ENCODE assay signal across 1 cellular context in the genomic region with DNA sequence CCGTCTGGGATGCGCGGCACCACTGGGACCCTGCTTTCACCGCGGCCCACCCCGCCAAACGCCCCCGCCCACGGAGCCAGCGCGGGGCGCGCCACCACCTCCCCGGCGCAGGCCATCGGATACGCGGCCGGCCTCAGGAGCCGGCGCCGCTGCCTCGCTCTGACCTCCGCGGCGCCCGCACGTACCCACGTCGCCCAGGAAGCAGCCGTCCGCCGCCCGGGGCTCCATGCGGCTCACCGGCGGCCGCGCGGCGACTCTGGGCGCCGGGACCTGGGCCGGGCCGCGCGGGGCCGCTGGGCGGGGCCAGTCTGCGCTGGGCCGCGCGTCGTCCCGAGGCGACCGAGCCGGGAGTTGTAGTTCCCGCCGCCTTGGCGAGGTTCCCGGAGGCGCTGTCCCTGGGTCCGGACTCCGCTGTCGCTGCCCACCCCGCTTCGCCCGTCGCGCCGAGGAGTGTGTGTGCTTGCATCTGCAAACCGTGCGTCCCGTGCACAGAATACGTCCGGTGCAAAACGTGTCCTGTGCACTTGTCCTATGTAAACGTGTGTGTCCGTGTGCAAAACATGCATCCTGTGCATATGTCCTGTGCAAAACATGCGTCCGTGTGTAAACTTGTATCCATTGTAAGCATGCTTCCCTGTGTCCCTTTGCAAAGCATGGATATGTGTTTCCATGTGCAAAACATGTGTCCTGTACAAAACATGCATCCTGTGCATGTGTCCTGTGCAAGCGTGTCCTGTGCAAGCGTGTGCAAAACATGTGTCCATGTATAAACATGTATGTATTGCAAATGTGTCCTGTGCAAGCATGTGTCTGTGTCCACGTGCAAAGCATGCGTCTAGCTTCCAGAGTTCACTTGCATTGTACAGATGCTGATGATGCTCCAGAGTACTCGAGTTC.
TF ChIP-seq lines count a peak whose summit lies in the region.

ASB13 (minus strand) TSS at position 272 of the 897 bp plus-strand sequence; CDS start at position 228, 44 bp downstream.

TF ChIP-seq in K562, 482 proteins besides CTCF, POLR2A, EP300 and RAD21 (continued from another document and continues in another):
- TF ChIP-seq, protein P1, sequence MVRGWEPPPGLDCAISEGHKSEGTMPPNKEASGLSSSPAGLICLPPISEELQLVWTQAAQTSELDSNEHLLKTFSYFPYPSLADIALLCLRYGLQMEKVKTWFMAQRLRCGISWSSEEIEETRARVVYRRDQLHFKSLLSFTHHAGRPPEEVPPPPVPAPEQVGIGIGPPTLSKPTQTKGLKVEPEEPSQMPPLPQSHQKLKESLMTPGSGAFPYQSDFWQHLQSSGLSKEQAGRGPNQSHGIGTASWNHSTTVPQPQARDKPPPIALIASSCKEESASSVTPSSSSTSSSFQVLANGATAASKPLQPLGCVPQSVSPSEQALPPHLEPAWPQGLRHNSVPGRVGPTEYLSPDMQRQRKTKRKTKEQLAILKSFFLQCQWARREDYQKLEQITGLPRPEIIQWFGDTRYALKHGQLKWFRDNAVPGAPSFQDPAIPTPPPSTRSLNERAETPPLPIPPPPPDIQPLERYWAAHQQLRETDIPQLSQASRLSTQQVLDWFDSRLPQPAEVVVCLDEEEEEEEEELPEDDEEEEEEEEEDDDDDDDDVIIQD (CRISPR knock-in tag; IDR thresholded peaks at IDR 0.05): no peak
- TF ChIP-seq ZNF408 (CRISPR knock-in tag; IDR thresholded peaks at IDR 0.05; ENCODE audit: low read depth): no peak
- TF ChIP-seq KLF16 (IDR thresholded peaks at IDR 0.05): no peak
- no peak for TF ChIP-seq HIVEP1 (CRISPR knock-in tag; IDR thresholded peaks at IDR 0.05)
- TF ChIP-seq ZNF318 (IDR thresholded peaks at IDR 0.05; ENCODE audit: borderline replicate concordance in 1 of 2, low read depth in 1 of 2): no peak
- TF ChIP-seq ZNF561 (CRISPR knock-in tag; conservative IDR thresholded peaks at IDR 0.05): no peak
- no peak for TF ChIP-seq TSHZ1 (CRISPR knock-in tag; IDR thresholded peaks at IDR 0.05)
- TF ChIP-seq TEAD2 (tag; IDR thresholded peaks at IDR 0.05): no peak
- no peak for TF ChIP-seq ZKSCAN1 (IDR thresholded peaks at IDR 0.05; ENCODE audit: low read depth, low read length)
- TF ChIP-seq ZNF134 (CRISPR knock-in tag; conservative IDR thresholded peaks at IDR 0.05): no peak
- no peak for TF ChIP-seq HSF4 (CRISPR knock-in tag; IDR thresholded peaks at IDR 0.05; ENCODE audit: borderline replicate concordance)
- TF ChIP-seq SAFB (IDR thresholded peaks at IDR 0.05; ENCODE audit: borderline replicate concordance, low read depth, low read length): no peak
- TF ChIP-seq, protein P2, sequence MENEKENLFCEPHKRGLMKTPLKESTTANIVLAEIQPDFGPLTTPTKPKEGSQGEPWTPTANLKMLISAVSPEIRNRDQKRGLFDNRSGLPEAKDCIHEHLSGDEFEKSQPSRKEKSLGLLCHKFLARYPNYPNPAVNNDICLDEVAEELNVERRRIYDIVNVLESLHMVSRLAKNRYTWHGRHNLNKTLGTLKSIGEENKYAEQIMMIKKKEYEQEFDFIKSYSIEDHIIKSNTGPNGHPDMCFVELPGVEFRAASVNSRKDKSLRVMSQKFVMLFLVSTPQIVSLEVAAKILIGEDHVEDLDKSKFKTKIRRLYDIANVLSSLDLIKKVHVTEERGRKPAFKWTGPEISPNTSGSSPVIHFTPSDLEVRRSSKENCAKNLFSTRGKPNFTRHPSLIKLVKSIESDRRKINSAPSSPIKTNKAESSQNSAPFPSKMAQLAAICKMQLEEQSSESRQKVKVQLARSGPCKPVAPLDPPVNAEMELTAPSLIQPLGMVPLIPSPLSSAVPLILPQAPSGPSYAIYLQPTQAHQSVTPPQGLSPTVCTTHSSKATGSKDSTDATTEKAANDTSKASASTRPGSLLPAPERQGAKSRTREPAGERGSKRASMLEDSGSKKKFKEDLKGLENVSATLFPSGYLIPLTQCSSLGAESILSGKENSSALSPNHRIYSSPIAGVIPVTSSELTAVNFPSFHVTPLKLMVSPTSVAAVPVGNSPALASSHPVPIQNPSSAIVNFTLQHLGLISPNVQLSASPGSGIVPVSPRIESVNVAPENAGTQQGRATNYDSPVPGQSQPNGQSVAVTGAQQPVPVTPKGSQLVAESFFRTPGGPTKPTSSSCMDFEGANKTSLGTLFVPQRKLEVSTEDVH (IDR thresholded peaks at IDR 0.05; ENCODE audit: low read depth, partially characterized antibody): no peak
- no peak for TF ChIP-seq RBM25 (IDR thresholded peaks at IDR 0.05; ENCODE audit: low read depth, low read length, severe bottlenecking)
- TF ChIP-seq, protein P3, sequence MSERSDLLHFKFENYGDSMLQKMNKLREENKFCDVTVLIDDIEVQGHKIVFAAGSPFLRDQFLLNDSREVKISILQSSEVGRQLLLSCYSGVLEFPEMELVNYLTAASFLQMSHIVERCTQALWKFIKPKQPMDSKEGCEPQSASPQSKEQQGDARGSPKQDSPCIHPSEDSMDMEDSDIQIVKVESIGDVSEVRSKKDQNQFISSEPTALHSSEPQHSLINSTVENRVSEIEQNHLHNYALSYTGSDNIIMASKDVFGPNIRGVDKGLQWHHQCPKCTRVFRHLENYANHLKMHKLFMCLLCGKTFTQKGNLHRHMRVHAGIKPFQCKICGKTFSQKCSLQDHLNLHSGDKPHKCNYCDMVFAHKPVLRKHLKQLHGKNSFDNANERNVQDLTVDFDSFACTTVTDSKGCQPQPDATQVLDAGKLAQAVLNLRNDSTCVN (CRISPR knock-in tag; IDR thresholded peaks at IDR 0.05): no peak
- no peak for TF ChIP-seq ETV5 (CRISPR knock-in tag; IDR thresholded peaks at IDR 0.05; ENCODE audit: low read depth)
- no peak for TF ChIP-seq RAD51 (IDR thresholded peaks at IDR 0.05; ENCODE audit: borderline replicate concordance, low read depth)
- TF ChIP-seq BRF1 (IDR thresholded peaks at IDR 0.05; ENCODE audit: borderline replicate concordance, extremely low read depth, insufficient read length): no peak
- TF ChIP-seq TCFL5 (CRISPR knock-in tag; conservative IDR thresholded peaks at IDR 0.05): no peak
- no peak for TF ChIP-seq NELFE (IDR thresholded peaks at IDR 0.05; ENCODE audit: insufficient read depth, insufficient read length)
- 0 out of 2 replicates have a peak, but pooled peaks have one; percentile 58 for TF ChIP-seq ZBTB9 (CRISPR knock-in tag; IDR thresholded peaks at IDR 0.05)
- TF ChIP-seq ZKSCAN3 (CRISPR knock-in tag; IDR thresholded peaks at IDR 0.05): no peak
- TF ChIP-seq ZSCAN29 (IDR thresholded peaks at IDR 0.05): no peak
- TF ChIP-seq TAF15 (IDR thresholded peaks at IDR 0.05; ENCODE audit: low read depth, low read length): no peak
- TF ChIP-seq, protein P4, sequence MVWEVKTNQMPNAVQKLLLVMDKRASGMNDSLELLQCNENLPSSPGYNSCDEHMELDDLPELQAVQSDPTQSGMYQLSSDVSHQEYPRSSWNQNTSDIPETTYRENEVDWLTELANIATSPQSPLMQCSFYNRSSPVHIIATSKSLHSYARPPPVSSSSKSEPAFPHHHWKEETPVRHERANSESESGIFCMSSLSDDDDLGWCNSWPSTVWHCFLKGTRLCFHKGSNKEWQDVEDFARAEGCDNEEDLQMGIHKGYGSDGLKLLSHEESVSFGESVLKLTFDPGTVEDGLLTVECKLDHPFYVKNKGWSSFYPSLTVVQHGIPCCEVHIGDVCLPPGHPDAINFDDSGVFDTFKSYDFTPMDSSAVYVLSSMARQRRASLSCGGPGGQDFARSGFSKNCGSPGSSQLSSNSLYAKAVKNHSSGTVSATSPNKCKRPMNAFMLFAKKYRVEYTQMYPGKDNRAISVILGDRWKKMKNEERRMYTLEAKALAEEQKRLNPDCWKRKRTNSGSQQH (CRISPR knock-in tag; IDR thresholded peaks at IDR 0.05): no peak
- TF ChIP-seq, protein P5, sequence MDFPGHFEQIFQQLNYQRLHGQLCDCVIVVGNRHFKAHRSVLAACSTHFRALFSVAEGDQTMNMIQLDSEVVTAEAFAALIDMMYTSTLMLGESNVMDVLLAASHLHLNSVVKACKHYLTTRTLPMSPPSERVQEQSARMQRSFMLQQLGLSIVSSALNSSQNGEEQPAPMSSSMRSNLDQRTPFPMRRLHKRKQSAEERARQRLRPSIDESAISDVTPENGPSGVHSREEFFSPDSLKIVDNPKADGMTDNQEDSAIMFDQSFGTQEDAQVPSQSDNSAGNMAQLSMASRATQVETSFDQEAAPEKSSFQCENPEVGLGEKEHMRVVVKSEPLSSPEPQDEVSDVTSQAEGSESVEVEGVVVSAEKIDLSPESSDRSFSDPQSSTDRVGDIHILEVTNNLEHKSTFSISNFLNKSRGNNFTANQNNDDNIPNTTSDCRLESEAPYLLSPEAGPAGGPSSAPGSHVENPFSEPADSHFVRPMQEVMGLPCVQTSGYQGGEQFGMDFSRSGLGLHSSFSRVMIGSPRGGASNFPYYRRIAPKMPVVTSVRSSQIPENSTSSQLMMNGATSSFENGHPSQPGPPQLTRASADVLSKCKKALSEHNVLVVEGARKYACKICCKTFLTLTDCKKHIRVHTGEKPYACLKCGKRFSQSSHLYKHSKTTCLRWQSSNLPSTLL (IDR thresholded peaks at IDR 0.05): no peak
- TF ChIP-seq KDM2B (CRISPR knock-in tag; IDR thresholded peaks at IDR 0.05): no peak
- no peak for TF ChIP-seq TAF9B (IDR thresholded peaks at IDR 0.05; ENCODE audit: partially characterized antibody)
- no peak for TF ChIP-seq ZZZ3 (IDR thresholded peaks at IDR 0.05)
- TF ChIP-seq HEY1 (CRISPR knock-in tag; IDR thresholded peaks at IDR 0.05; ENCODE audit: borderline replicate concordance): no peak
